ENCODE assay signal across 31 cellular contexts in the genomic region with DNA sequence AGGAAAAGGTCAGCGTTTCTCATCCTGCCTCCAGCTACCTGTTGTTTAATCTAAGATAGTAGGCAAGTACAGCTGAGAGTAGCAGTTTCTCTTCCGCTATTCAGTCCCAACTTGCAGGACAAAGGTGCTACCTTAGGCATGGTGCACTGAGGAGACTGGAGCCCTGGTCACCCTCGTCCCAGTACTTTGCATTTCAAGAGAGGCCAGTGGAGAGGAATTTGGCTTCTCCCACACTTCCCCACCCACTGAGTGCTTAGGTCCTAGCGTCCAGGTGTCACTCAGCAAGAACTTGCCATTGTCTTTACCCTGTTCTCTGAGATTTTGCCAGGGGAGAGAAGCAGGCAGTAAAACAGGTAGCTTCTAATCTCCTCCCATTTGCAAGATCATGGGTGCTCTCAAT.
"Had no signal": no experiment of that assay in that cellular context is flagged by ENCODE, and none has a peak within 500 bp of the region (broad histone marks: within the 10 kb centered on the region; RNA-seq: fewer than 3 reads in every experiment).

No MANE protein-coding gene starts in this region.

- H3K9ac ChIP-seq: parathyroid adenoma had no signal

- H3K4me1 Mint-ChIP-seq: naive B cell; stimulated activated memory B cell treated with anti-CD40 and anti-IgM and Interleukin-4, amounts not matched to agents 10 μg/mL and 1 μg/mL and 100 μg/mL, for 72 hours had no signal

- DNase-seq: colonic mucosa; effector CD8-positive, alpha-beta T cell; esophagus squamous epithelium; foreskin melanocyte; glutamatergic neuron; heart right ventricle; hippocampal formation; kidney; mucosa of descending colon; naive B cell; right lobe of liver; stimulated activated CD4-positive, alpha-beta T cell treated with anti-CD3 and anti-CD28 coated beads, Interleukin-12 subunit alpha, Interleukin-12 subunit beta, amount 100 ng/mL, for 4 hours; stimulated activated CD4-positive, alpha-beta T cell treated with anti-CD3 and anti-CD28 coated beads, Interleukin-1b, Interleukin-23, amount 100 ng/mL, for 48 hours; stimulated activated CD4-positive, alpha-beta T cell treated with anti-CD3 and anti-CD28 coated beads, Interleukin-4, amount 100 ng/mL, for 1 hour; stimulated activated naive CD8-positive, alpha-beta T cell treated with anti-CD3 and anti-CD28 coated beads, Interleukin-15, Interleukin-2, amounts not matched to agents 100 U/mL and 50 U/mL, for 24 hours; substantia nigra; testis; tibial artery; upper lobe of left lung had no signal

- H3K27me3 Mint-ChIP-seq: dendritic cell treated with granulocyte-macrophage colony-stimulating factor and Interleukin-4, amounts not matched to agents 40 ng/mL and 50 ng/mL, for 4 days; memory B cell; stimulated activated memory B cell treated with anti-CD40 and anti-IgM and Interleukin-4, amounts not matched to agents 10 μg/mL and 1 μg/mL and 100 μg/mL, for 72 hours had no signal

- H3K36me3 ChIP-seq: colonic mucosa, esophagus squamous epithelium, heart right ventricle, neutrophil, right lobe of liver, tibial artery, upper lobe of left lung had no signal

- H3K36me3 Mint-ChIP-seq: mesothelial cell of epicardium; naive B cell; natural killer cell treated with Interleukin-12 subunit alpha and Interleukin-12 subunit beta and Interleukin-15 and Interleukin-18, amount 100 ng/mL, for 72 hours; stimulated activated memory B cell treated with anti-CD40 and anti-IgM and Interleukin-4, amounts not matched to agents 10 μg/mL and 1 μg/mL and 100 μg/mL, for 72 hours had no signal

- H3K27ac Mint-ChIP-seq: dendritic cell treated with granulocyte-macrophage colony-stimulating factor and Interleukin-4, amounts not matched to agents 40 ng/mL and 50 ng/mL, for 4 days; memory B cell; mesothelial cell of epicardium; naive B cell; natural killer cell treated with Interleukin-12 subunit alpha and Interleukin-12 subunit beta and Interleukin-15 and Interleukin-18, amount 100 ng/mL, for 72 hours; progenitor cell of endocrine pancreas; stimulated activated memory B cell treated with anti-CD40 and anti-IgM and Interleukin-4, amounts not matched to agents 10 μg/mL and 1 μg/mL and 100 μg/mL, for 72 hours had no signal

- H3K27ac ChIP-seq: colonic mucosa, esophagus squamous epithelium, heart right ventricle, neutrophil, parathyroid adenoma, right lobe of liver, testis, tibial artery, upper lobe of left lung had no signal

- H3K9me3 Mint-ChIP-seq: dendritic cell treated with granulocyte-macrophage colony-stimulating factor and Interleukin-4, amounts not matched to agents 40 ng/mL and 50 ng/mL, for 4 days; memory B cell; mesothelial cell of epicardium; natural killer cell treated with Interleukin-12 subunit alpha and Interleukin-12 subunit beta and Interleukin-15 and Interleukin-18, amount 100 ng/mL, for 72 hours; neural crest cell; stimulated activated memory B cell treated with anti-CD40 and anti-IgM and Interleukin-4, amounts not matched to agents 10 μg/mL and 1 μg/mL and 100 μg/mL, for 72 hours had no signal

- H3K27me3 ChIP-seq: colonic mucosa, esophagus squamous epithelium, heart right ventricle, neutrophil, right lobe of liver, testis, tibial artery, upper lobe of left lung had no signal

- H3K9me3 ChIP-seq: colonic mucosa, esophagus squamous epithelium, heart right ventricle, mucosa of descending colon, neutrophil, right lobe of liver, testis, tibial artery, upper lobe of left lung had no signal

- H3K4me3 Mint-ChIP-seq: dendritic cell treated with granulocyte-macrophage colony-stimulating factor and Interleukin-4, amounts not matched to agents 40 ng/mL and 50 ng/mL, for 4 days; memory B cell; mesothelial cell of epicardium; naive B cell; natural killer cell treated with Interleukin-12 subunit alpha and Interleukin-12 subunit beta and Interleukin-15 and Interleukin-18, amount 100 ng/mL, for 72 hours; neural crest cell; stimulated activated memory B cell treated with anti-CD40 and anti-IgM and Interleukin-4, amounts not matched to agents 10 μg/mL and 1 μg/mL and 100 μg/mL, for 72 hours had no signal

- ATAC-seq: heart right ventricle; left lobe of liver; mucosa of descending colon; natural killer cell treated with Interleukin-12 subunit alpha and Interleukin-12 subunit beta and Interleukin-15 and Interleukin-18, amount 100 ng/mL, for 72 hours; right lobe of liver; stimulated activated memory B cell treated with anti-CD40 and anti-IgM and Interleukin-4, amounts not matched to agents 10 μg/mL and 1 μg/mL and 100 μg/mL, for 72 hours; stimulated activated naive CD8-positive, alpha-beta T cell treated with anti-CD3 and anti-CD28 coated beads, Interleukin-15, Interleukin-2, amounts not matched to agents 100 U/mL and 50 U/mL, for 24 hours had no signal

- H3K4me3 ChIP-seq: colonic mucosa, esophagus squamous epithelium, heart right ventricle, lung, mucosa of descending colon, right lobe of liver, smooth muscle cell, testis, tibial artery, upper lobe of left lung had no signal

- H3K4me1 ChIP-seq: colonic mucosa, esophagus squamous epithelium, heart right ventricle, parathyroid adenoma, right lobe of liver, testis, tibial artery had no signal
